ENCODE assay signal across 12 cellular contexts in genomic region chr7:144487906-144488305, GRCh38.
"Had no signal": no experiment of that assay in that cellular context is flagged by ENCODE, and none has a peak within 500 bp of the region (broad histone marks: within the 10 kb centered on the region; RNA-seq: fewer than 3 reads in every experiment).

No MANE protein-coding gene starts in this region.

- H3K4me1 ChIP-seq: ascending aorta, gastroesophageal sphincter, right lobe of liver, suprapubic skin had no signal

- H3K4me3 ChIP-seq: ascending aorta, gastroesophageal sphincter, right lobe of liver, suprapubic skin had no signal

- H3K9me3 ChIP-seq: ascending aorta, gastroesophageal sphincter, right lobe of liver, suprapubic skin had no signal

- H3K27me3 ChIP-seq: ascending aorta, gastroesophageal sphincter, right lobe of liver, suprapubic skin had no signal

- H3K4me1 Mint-ChIP-seq: activated naive CD8-positive, alpha-beta T cell treated with anti-CD3 and anti-CD28 coated beads, Interleukin-2, amount 50 U/mL, for 24 hours had no signal

- H3K27ac Mint-ChIP-seq: activated naive CD8-positive, alpha-beta T cell treated with anti-CD3 and anti-CD28 coated beads, Interleukin-2, amount 50 U/mL, for 24 hours; nephron; stimulated activated naive CD8-positive, alpha-beta T cell treated with anti-CD3 and anti-CD28 coated beads, Interleukin-15, Interleukin-2, amounts not matched to agents 100 ng/mL and 50 ng/mL, for 24 hours; type B pancreatic cell had no signal

- DNase-seq: activated CD4-positive, alpha-beta T cell treated with anti-CD3 and anti-CD28 coated beads, Interleukin-2, amount 50 U/mL, for 1 hour; activated naive CD4-positive, alpha-beta T cell; activated naive CD8-positive, alpha-beta T cell treated with anti-CD3 and anti-CD28 coated beads, Interleukin-2, amount 50 U/mL, for 24 hours; right lobe of liver; SW 1271 had no signal

- H3K36me3 Mint-ChIP-seq: type B pancreatic cell had no signal

- H3K36me3 ChIP-seq: ascending aorta, gastroesophageal sphincter, right lobe of liver, suprapubic skin had no signal

- H3K27me3 Mint-ChIP-seq: activated naive CD8-positive, alpha-beta T cell treated with anti-CD3 and anti-CD28 coated beads, Interleukin-2, amount 50 U/mL, for 24 hours; stimulated activated naive CD8-positive, alpha-beta T cell treated with anti-CD3 and anti-CD28 coated beads, Interleukin-15, Interleukin-2, amounts not matched to agents 100 ng/mL and 50 ng/mL, for 24 hours had no signal

- H3K9me3 Mint-ChIP-seq: nephron, type B pancreatic cell had no signal

- H3K4me3 Mint-ChIP-seq: activated naive CD8-positive, alpha-beta T cell treated with anti-CD3 and anti-CD28 coated beads, Interleukin-2, amount 50 U/mL, for 24 hours; nephron; stimulated activated naive CD8-positive, alpha-beta T cell treated with anti-CD3 and anti-CD28 coated beads, Interleukin-15, Interleukin-2, amounts not matched to agents 100 ng/mL and 50 ng/mL, for 24 hours; type B pancreatic cell had no signal

- H3K27ac ChIP-seq: ascending aorta, gastroesophageal sphincter, right lobe of liver, suprapubic skin had no signal

- ATAC-seq: activated CD4-positive, CD25-positive, alpha-beta regulatory T cell treated with anti-CD3 and anti-CD28 coated beads, Interleukin-2, amount 50 U/mL, for 24 hours; activated naive CD8-positive, alpha-beta T cell treated with anti-CD3 and anti-CD28 coated beads, Interleukin-2, amount 50 U/mL, for 24 hours; gastroesophageal sphincter; right lobe of liver had no signal
